Comparison of ENCODE assay signal across 9 cellular contexts in genomic region chr12:64824130-64824499, GRCh38. TPM values are rescaled to one million over a fixed set of nuclear protein-coding genes. Genes with fewer than 3 reads are reported as not detected.
A peak's percentile ranks its signal among the peaks of the same experiment; 100 is the strongest.
DNase-seq lines count a peak whose midpoint lies in the region; ATAC-seq and TF ChIP-seq lines count a peak whose summit lies in the region.
"Had no signal": no experiment of that assay in that cellular context is flagged by ENCODE, and none has a peak within 500 bp of the region (broad histone marks: within the 10 kb centered on the region; RNA-seq: fewer than 3 reads in every experiment).

No MANE protein-coding gene starts in this region.

- H3K4me1 Mint-ChIP-seq in IgD-negative memory B cell = peaks cover 10 to 12% (median 11%) of the 10 kb centered on the region in 3 donors

- intact Hi-C loops in prostate gland (cut with DNase I) (no loop called here), thyroid gland (cut with DNase I) (no loop called here)

- peak; percentile 24 for ATAC-seq in GM18868 (IDR thresholded peaks at IDR 0.05; ENCODE audit: unreplicated experiment)

- H3K4me3 Mint-ChIP-seq in IgD-negative memory B cell = peak overlapping the region in 3 of 4 donors; percentile 54 to 85 (median 62)

- H3K27ac Mint-ChIP-seq in IgD-negative memory B cell = no peak overlapping the region

- no peaks in the 10 kb centered on the region for H3K36me3 Mint-ChIP-seq in IgD-negative memory B cell

- 3% methylated on average over 14 of the region's 16 CpGs for WGBS in prostate gland
- 3 to 8% methylated on average over 12 to 16 of the region's 16 CpGs for WGBS in thyroid gland, 2 donors

- no peaks in the 10 kb centered on the region for H3K27me3 ChIP-seq in prostate gland (replicated peaks; ENCODE audit: insufficient read depth)
- H3K27me3 ChIP-seq in thyroid gland = peaks cover 13% of the 10 kb centered on the region

- DNase-seq in epithelial cell of proximal tubule (ENCODE audit: low read depth) (no peak), prostate gland (ENCODE audit: low spot score) (no peak), thyroid gland (no peak), GM13977 (ENCODE audit: low spot score) (no peak), activated gamma-delta T cell (lab: John Stamatoyannopoulos, UW) (no peak), NCI-H1092 treated with DMSO at 0.1 percent for 48 hours (lab: John Stamatoyannopoulos, UW) (no peak)
- DNase-seq: left cardiac atrium had no signal

- no peaks in the 10 kb centered on the region for H3K9me3 ChIP-seq in prostate gland
- no peaks in the 10 kb centered on the region for H3K9me3 ChIP-seq in thyroid gland

- TF ChIP-seq CTCF in epithelial cell of proximal tubule (conservative IDR thresholded peaks at IDR 0.05; ENCODE audit: low read depth, low read length) = no peak
- no peak for TF ChIP-seq CTCF in prostate gland (IDR thresholded peaks at IDR 0.05)
- no peak for TF ChIP-seq CTCF in thyroid gland (IDR thresholded peaks at IDR 0.05)
- TF ChIP-seq CTCF in GM13977 (IDR thresholded peaks at IDR 0.05; ENCODE audit: extremely low read depth, insufficient read depth, missing control alignments) = no peak

- peak overlapping the region; percentile 49 for H3K4me3 ChIP-seq in epithelial cell of proximal tubule (ENCODE audit: low read depth, low read length)
- H3K4me3 ChIP-seq in prostate gland = peak overlapping the region; percentile 24 to 29
- peak overlapping the region in 1 of 3 donors; percentile 26 for H3K4me3 ChIP-seq in thyroid gland (replicated peaks in 1 of 3)

- H3K4me1 ChIP-seq in prostate gland (replicated peaks) (peaks cover 5% of the 10 kb centered on the region), thyroid gland (peaks cover 24 to 25% of the 10 kb centered on the region in 2 donors)

- H3K27me3 Mint-ChIP-seq in IgD-negative memory B cell = peaks cover 47% of the 10 kb centered on the region

- peaks cover 2 to 7% (median 3%) of the 10 kb centered on the region in 3 donors for H3K9me3 Mint-ChIP-seq in IgD-negative memory B cell

- TF ChIP-seq POLR2A in prostate gland (IDR thresholded peaks at IDR 0.05) (no peak), thyroid gland (IDR thresholded peaks at IDR 0.05) (no peak)

- no peak overlapping the region for H3K27ac ChIP-seq in prostate gland
- no peak overlapping the region for H3K27ac ChIP-seq in thyroid gland

- H3K36me3 ChIP-seq in prostate gland = no peaks in the 10 kb centered on the region
- no peaks in the 10 kb centered on the region for H3K36me3 ChIP-seq in thyroid gland

- in situ Hi-C loops in GM13977 (cut with MboI; ENCODE audit: low pct_unique_long_range_greater_than_20kb, low sequenced_read_pairs, unreplicated experiment) = no loop called here

RNA-seq across cellular contexts. Expression of gene TBC1D30, which starts 0.3 kb away (rescaled TPM):
- polyA plus RNA-seq in IgD-negative memory B cell = not detected
- total RNA-seq in epithelial cell of proximal tubule = 1.6 and 3.8 TPM in 2 replicates
- 10 to 100 TPM; 17.2 to 19.2 TPM for total RNA-seq in prostate gland
- total RNA-seq in thyroid gland = 10 to 100 TPM in 1 of 4 donors, 1 to 10 TPM in 3; 7.0 to 31.3 (median 9.0) TPM
